In genomic region chr17:78718575-78719209, GRCh38 we compare ENCODE assay signal across 10 cellular contexts.
DNase-seq lines count a peak whose midpoint lies in the region; ATAC-seq, FAIRE-seq and TF ChIP-seq lines count a peak whose summit lies in the region.
"Had no signal": no experiment of that assay in that cellular context is flagged by ENCODE, and none has a peak within 500 bp of the region (broad histone marks: within the 10 kb centered on the region; RNA-seq: fewer than 3 reads in every experiment).

No MANE protein-coding gene starts in this region.

- no peaks in the 10 kb centered on the region for H3K9me3 Mint-ChIP-seq in activated CD4-positive, alpha-beta memory T cell treated with anti-CD3 and anti-CD28 coated beads, Interleukin-2, amount 10 ng/mL, durations not matched to agents 7 days and 5 days

- peaks cover 89% of the 10 kb centered on the region for H3K4me1 Mint-ChIP-seq in activated CD4-positive, alpha-beta memory T cell treated with anti-CD3 and anti-CD28 coated beads, Interleukin-2, amount 10 ng/mL, durations not matched to agents 7 days and 5 days

- peak overlapping the region in 9 of 11 experiments; percentile 1 to 83 (median 33); a peak in 13 of 22 replicates for H3K9ac ChIP-seq in BLaER1 treated with 17β-estradiol and CSF1 and Interleukin-3, amounts not matched to agents 10 nM and 100 nM

- H3K4me3 ChIP-seq in BLaER1 treated with 17β-estradiol and CSF1 and Interleukin-3, amounts not matched to agents 10 nM and 100 nM = no peak overlapping the region
- H3K4me3 ChIP-seq in GM12864 (ENCODE audit: low read depth, low read length) = peak overlapping the region; percentile 50
- H3K4me3 ChIP-seq: thoracic aorta had no signal

- CTCF ChIA-PET in activated CD4-positive, alpha-beta memory T cell treated with anti-CD3 and anti-CD28 coated beads, Interleukin-2, amount 10 ng/mL, durations not matched to agents 7 days and 5 days (lab: Charles Lee) = interaction anchor here (0.6 to 3.7 kb wide), 2 partner anchors 11 to 26 kb away, joined by 3 to 17 read pairs; no protein-coding TSS in a partner anchor

- H3K4me3 Mint-ChIP-seq in activated CD4-positive, alpha-beta memory T cell treated with anti-CD3 and anti-CD28 coated beads, Interleukin-2, amount 10 ng/mL, durations not matched to agents 7 days and 5 days = no peak overlapping the region

- no peaks in the 10 kb centered on the region for H3K27me3 ChIP-seq in BLaER1 treated with 17β-estradiol and CSF1 and Interleukin-3, amounts not matched to agents 10 nM and 100 nM
- no peaks in the 10 kb centered on the region for H3K27me3 ChIP-seq in layer of hippocampus (ENCODE audit: control insufficient read depth, insufficient read depth, low read length)

- peaks cover 0 to 9% (median 0%) of the 10 kb centered on the region in 11 experiments; a peak in 4 of 22 replicates for H3K36me3 ChIP-seq in BLaER1 treated with 17β-estradiol and CSF1 and Interleukin-3, amounts not matched to agents 10 nM and 100 nM
- H3K36me3 ChIP-seq: thoracic aorta had no signal

- peaks cover 37% of the 10 kb centered on the region for H3K36me3 Mint-ChIP-seq in activated CD4-positive, alpha-beta memory T cell treated with anti-CD3 and anti-CD28 coated beads, Interleukin-2, amount 10 ng/mL, durations not matched to agents 7 days and 5 days (ENCODE audit: low read depth)

- DNase-seq in GM12864 (ENCODE audit: low read depth) (no peak), ACHN (no peak), D721Med (ENCODE audit: insufficient read length, low spot score) (no peak)
- no peak for DNase-seq in activated CD4-positive, alpha-beta memory T cell treated with anti-CD3 and anti-CD28 coated beads, Interleukin-2, amount 10 ng/mL, durations not matched to agents 7 days and 5 days
- DNase-seq: KG1 had no signal

- peak overlapping the region; percentile 44 for H3K27ac Mint-ChIP-seq in activated CD4-positive, alpha-beta memory T cell treated with anti-CD3 and anti-CD28 coated beads, Interleukin-2, amount 10 ng/mL, durations not matched to agents 7 days and 5 days

- no peaks in the 10 kb centered on the region for H3K27me3 Mint-ChIP-seq in activated CD4-positive, alpha-beta memory T cell treated with anti-CD3 and anti-CD28 coated beads, Interleukin-2, amount 10 ng/mL, durations not matched to agents 7 days and 5 days

- H3K4me2 ChIP-seq in BLaER1 treated with 17β-estradiol and CSF1 and Interleukin-3, amounts not matched to agents 10 nM and 100 nM = peak overlapping the region; percentile 90 to 99 (median 97)

- POLR2A ChIA-PET in activated CD4-positive, alpha-beta memory T cell treated with anti-CD3 and anti-CD28 coated beads, Interleukin-2, amount 10 ng/mL, durations not matched to agents 7 days and 5 days (lab: Charles Lee) = interaction anchor here (0.8 to 4.1 kb wide), 4 partner anchors 8 to 100 kb away, joined by 3 to 28 read pairs (median 10); no protein-coding TSS in a partner anchor

- in situ Hi-C loops in ACHN (cut with HindIII; ENCODE audit: low pct_ligation_motif_present, low pct_unique_long_range_greater_than_20kb, low sequenced_read_pairs) = loop anchor here (25.0 kb wide), 1 partner anchor 231 kb away; no protein-coding TSS in a partner anchor

- no peak for ATAC-seq in HG03457 (IDR thresholded peaks at IDR 0.05; ENCODE audit: unreplicated experiment)
- no peak for ATAC-seq in GM18870 (IDR thresholded peaks at IDR 0.05; ENCODE audit: unreplicated experiment)

- TF ChIP-seq CTCF in GM12864 (IDR thresholded peaks at IDR 0.05; ENCODE audit: low read depth, low read length, missing control alignments) (no peak), D721Med (IDR thresholded peaks at IDR 0.05; ENCODE audit: insufficient read depth, missing control alignments) (no peak)

- H3K4me1 ChIP-seq in BLaER1 treated with 17β-estradiol and CSF1 and Interleukin-3, amounts not matched to agents 10 nM and 100 nM = peaks cover 100% of the 10 kb centered on the region in 10 experiments

- no peaks in the 10 kb centered on the region for H3K9me3 ChIP-seq in BLaER1 treated with 17β-estradiol and CSF1 and Interleukin-3, amounts not matched to agents 10 nM and 100 nM (replicated peaks in 1 of 11)
- H3K9me3 ChIP-seq: thoracic aorta had no signal

- peak overlapping the region in 9 of 11 experiments; percentile 26 to 89 (median 80); a peak in 15 of 22 replicates for H3K27ac ChIP-seq in BLaER1 treated with 17β-estradiol and CSF1 and Interleukin-3, amounts not matched to agents 10 nM and 100 nM
- peak overlapping the region; percentile 94 for H3K27ac ChIP-seq in layer of hippocampus (ENCODE audit: low read depth, low read length)
- H3K27ac ChIP-seq: thoracic aorta had no signal

- no peak for FAIRE-seq in D721Med (lab: Jason Lieb, UNC)

- H4K20me1 ChIP-seq in BLaER1 treated with 17β-estradiol and CSF1 and Interleukin-3, amounts not matched to agents 10 nM and 100 nM = peaks cover 16 to 100% (median 88%) of the 10 kb centered on the region in 11 experiments
